23 cellular contexts compared by ENCODE assay signal in the genomic region with DNA sequence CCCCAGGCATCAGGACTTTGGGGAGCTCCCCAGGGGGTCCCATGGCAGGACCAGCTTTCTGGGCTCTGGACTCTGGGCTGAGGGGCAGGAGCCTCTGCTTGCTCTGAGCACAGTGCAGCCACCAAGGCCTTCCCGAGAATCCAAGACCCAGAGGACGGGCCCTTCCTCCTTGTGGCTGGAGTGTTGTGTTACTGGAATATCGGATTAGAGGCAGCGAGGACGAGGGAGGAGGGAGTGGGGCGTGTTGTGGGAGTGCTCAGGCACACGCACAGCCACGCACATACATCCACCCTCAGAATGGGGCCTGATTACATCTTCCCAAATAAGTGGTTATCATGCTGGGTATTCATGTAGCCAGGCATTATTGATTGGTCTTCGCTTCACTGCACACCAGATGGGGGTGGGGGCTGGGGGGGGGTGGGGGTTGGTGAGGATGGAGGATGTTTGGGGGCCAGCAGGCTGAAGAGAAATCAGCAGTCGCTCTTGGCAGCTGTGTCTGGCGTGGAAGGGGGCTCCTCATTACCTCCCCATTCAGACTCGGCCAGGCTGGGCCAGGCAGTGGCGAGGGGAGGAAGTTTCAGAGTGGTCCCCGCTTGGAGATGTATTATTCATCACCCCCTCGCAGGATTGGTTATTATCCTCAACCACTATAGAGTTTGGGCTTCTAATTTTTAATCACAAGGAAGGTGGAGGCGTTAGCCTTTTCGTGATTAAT.
DNase-seq lines count a peak whose midpoint lies in the region; ATAC-seq and TF ChIP-seq lines count a peak whose summit lies in the region.
"Had no signal": no experiment of that assay in that cellular context is flagged by ENCODE, and none has a peak within 500 bp of the region (broad histone marks: within the 10 kb centered on the region; RNA-seq: fewer than 3 reads in every experiment).

No MANE protein-coding gene starts in this region.

- H3K27ac ChIP-seq in CD4-positive, CD25-positive, alpha-beta regulatory T cell (ENCODE audit: insufficient read depth, low read length, poor library complexity, severe bottlenecking), result no peak overlapping the region
- H3K27ac ChIP-seq: parathyroid adenoma, tibial nerve had no signal

- H3K9me3 ChIP-seq in CD4-positive, CD25-positive, alpha-beta regulatory T cell (ENCODE audit: control insufficient read depth in 2 of 2, low read length in 2 of 2), result no peaks in the 10 kb centered on the region
- H3K9me3 ChIP-seq: right lobe of liver, tibial nerve had no signal

- no peak overlapping the region for H3K4me3 ChIP-seq in CD4-positive, CD25-positive, alpha-beta regulatory T cell (ENCODE audit: low read depth, low read length)
- H3K4me3 ChIP-seq: right lobe of liver, tibial nerve had no signal

- no peak for ATAC-seq in CD4-positive, CD25-positive, alpha-beta regulatory T cell (ENCODE audit: low read depth in 2 of 2)
- no peak for ATAC-seq in GM21529 (IDR thresholded peaks at IDR 0.05; ENCODE audit: unreplicated experiment)
- ATAC-seq in HG02763 (IDR thresholded peaks at IDR 0.05; ENCODE audit: unreplicated experiment), result no peak
- ATAC-seq: CD8-positive, alpha-beta T cell; naive thymus-derived CD8-positive, alpha-beta T cell had no signal

- no peaks in the 10 kb centered on the region for H3K36me3 ChIP-seq in CD4-positive, CD25-positive, alpha-beta regulatory T cell (ENCODE audit: control insufficient read depth, insufficient read depth, low read length)
- H3K36me3 ChIP-seq: right lobe of liver, tibial nerve had no signal

- no peak for DNase-seq in CD4-positive, CD25-positive, alpha-beta regulatory T cell
- DNase-seq in NCI-H1092 treated with DMSO at 0.1 percent for 48 hours (lab: John Stamatoyannopoulos, UW), result peak; percentile 64
- DNase-seq in UCSD-AML1 (lab: John Stamatoyannopoulos, UW; ENCODE audit: unreplicated experiment), result peak; percentile 41
- no peak for DNase-seq in neural crest cell (ENCODE audit: low read depth, low spot score)
- DNase-seq in HuH-7 (ENCODE audit: low spot score), result no peak
- DNase-seq: activated CD4-positive, alpha-beta T cell treated with anti-CD3 and anti-CD28 coated beads, Interleukin-2, amount 10 ng/mL, durations not matched to agents 24 days and 14 days; activated naive CD4-positive, alpha-beta T cell treated with anti-CD3 and anti-CD28 coated beads, Interleukin-2, amount 50 U/mL, for 16 hours; aorta; CD8-positive, alpha-beta T cell; dermis blood vessel endothelial cell; islet precursor cell; midbrain; MM.1S; naive thymus-derived CD8-positive, alpha-beta T cell; NCI-H187; NCI-H226; right lobe of liver; RPMI8226 had no signal

- no peaks in the 10 kb centered on the region for H3K27me3 ChIP-seq in CD4-positive, CD25-positive, alpha-beta regulatory T cell (ENCODE audit: control insufficient read depth, insufficient read depth, low read length)
- H3K27me3 ChIP-seq: right lobe of liver, tibial nerve had no signal

- no peaks in the 10 kb centered on the region for H3K27me3 Mint-ChIP-seq in CD4-positive, CD25-positive, alpha-beta regulatory T cell
- no peaks in the 10 kb centered on the region for H3K27me3 Mint-ChIP-seq in neural crest cell (ENCODE audit: low read depth)
- H3K27me3 Mint-ChIP-seq: activated CD4-positive, alpha-beta T cell treated with anti-CD3 and anti-CD28 coated beads, Interleukin-2, amount 10 ng/mL, durations not matched to agents 24 days and 14 days; naive thymus-derived CD8-positive, alpha-beta T cell; stimulated activated naive CD8-positive, alpha-beta T cell treated with anti-CD3 and anti-CD28 coated beads, Interleukin-15, Interleukin-2, amounts not matched to agents 100 ng/mL and 50 ng/mL, for 24 hours had no signal

- peaks cover 16% of the 10 kb centered on the region for H3K4me1 ChIP-seq in CD4-positive, CD25-positive, alpha-beta regulatory T cell (ENCODE audit: control insufficient read depth, insufficient read depth, low read length, poor library complexity, severe bottlenecking)
- H3K4me1 ChIP-seq: parathyroid adenoma had no signal

- no peak for TF ChIP-seq CTCF in neural crest cell (conservative IDR thresholded peaks at IDR 0.05)

- no peaks in the 10 kb centered on the region for H3K9me3 Mint-ChIP-seq in CD4-positive, CD25-positive, alpha-beta regulatory T cell
- no peaks in the 10 kb centered on the region for H3K9me3 Mint-ChIP-seq in neural crest cell
- H3K9me3 Mint-ChIP-seq: activated CD4-positive, alpha-beta T cell treated with anti-CD3 and anti-CD28 coated beads, Interleukin-2, amount 10 ng/mL, durations not matched to agents 24 days and 14 days; CD8-positive, alpha-beta T cell; naive thymus-derived CD8-positive, alpha-beta T cell; stimulated activated naive CD8-positive, alpha-beta T cell treated with anti-CD3 and anti-CD28 coated beads, Interleukin-15, Interleukin-2, amounts not matched to agents 100 ng/mL and 50 ng/mL, for 24 hours had no signal

- H3K36me3 Mint-ChIP-seq in CD4-positive, CD25-positive, alpha-beta regulatory T cell, result no peaks in the 10 kb centered on the region
- H3K36me3 Mint-ChIP-seq in neural crest cell (ENCODE audit: low read depth), result no peaks in the 10 kb centered on the region
- H3K36me3 Mint-ChIP-seq: CD8-positive, alpha-beta T cell; naive thymus-derived CD8-positive, alpha-beta T cell had no signal

- peak overlapping the region in 2 of 3 donors; percentile 71 to 78 for H3K27ac Mint-ChIP-seq in CD4-positive, CD25-positive, alpha-beta regulatory T cell
- H3K27ac Mint-ChIP-seq in neural crest cell (ENCODE audit: unreplicated experiment), result peak overlapping the region; percentile 22
- H3K27ac Mint-ChIP-seq: activated CD4-positive, alpha-beta T cell treated with anti-CD3 and anti-CD28 coated beads, Interleukin-2, amount 10 ng/mL, durations not matched to agents 24 days and 14 days; CD8-positive, alpha-beta T cell; stimulated activated naive CD8-positive, alpha-beta T cell treated with anti-CD3 and anti-CD28 coated beads, Interleukin-15, Interleukin-2, amounts not matched to agents 100 ng/mL and 50 ng/mL, for 24 hours had no signal

- peaks cover 0 to 31% (median 21%) of the 10 kb centered on the region in 4 donors for H3K4me1 Mint-ChIP-seq in CD4-positive, CD25-positive, alpha-beta regulatory T cell
- peaks cover 46% of the 10 kb centered on the region for H3K4me1 Mint-ChIP-seq in neural crest cell

- peak overlapping the region in 1 of 4 donors; percentile 65 for H3K4me3 Mint-ChIP-seq in CD4-positive, CD25-positive, alpha-beta regulatory T cell
- no peak overlapping the region for H3K4me3 Mint-ChIP-seq in neural crest cell
- H3K4me3 Mint-ChIP-seq: activated CD4-positive, alpha-beta T cell treated with anti-CD3 and anti-CD28 coated beads, Interleukin-2, amount 10 ng/mL, durations not matched to agents 24 days and 14 days; CD8-positive, alpha-beta T cell; naive thymus-derived CD8-positive, alpha-beta T cell; stimulated activated naive CD8-positive, alpha-beta T cell treated with anti-CD3 and anti-CD28 coated beads, Interleukin-15, Interleukin-2, amounts not matched to agents 100 ng/mL and 50 ng/mL, for 24 hours had no signal

Comparison
In these comparisons a context has a peak if more than half of its experiments do, and no peak if none do; other contexts are left out.
1. DNase-seq: peak in NCI-H1092 treated with DMSO at 0.1 percent for 48 hours (single experiment) and UCSD-AML1 (single experiment); none in CD4-positive, CD25-positive, alpha-beta regulatory T cell (0 of 3), neural crest cell (single experiment) and HuH-7 (single experiment).